In genomic region chr22:37746366-37747089, GRCh38 we compare ENCODE assay signal across 8 cellular contexts. TPM values are rescaled to one million over a fixed set of nuclear protein-coding genes. Genes with fewer than 3 reads are reported as not detected.
DNase-seq lines count a peak whose midpoint lies in the region; TF ChIP-seq lines count a peak whose summit lies in the region.

No MANE protein-coding gene starts in this region.

- peak overlapping the region; percentile 95 for H3K4me2 ChIP-seq in GM23248 (ENCODE audit: unreplicated experiment)

- in situ Hi-C loops in GM23248 (cut with MboI) (no loop called here), G401 (cut with HindIII; ENCODE audit: low sequenced_read_pairs) (no loop called here)

- peak overlapping the region; percentile 74 to 94 (median 87) for H3K27ac Mint-ChIP-seq in CD8-positive, alpha-beta memory T cell

- H3K4me3 Mint-ChIP-seq in CD8-positive, alpha-beta memory T cell = peak overlapping the region; percentile 86 to 91 (median 89)

- H2AFZ ChIP-seq in GM23248 = 0 out of 2 replicates have a peak overlapping the region, but pooled peaks have one; percentile 29

- H3K36me3 Mint-ChIP-seq in CD8-positive, alpha-beta memory T cell = peaks cover 0 to 5% (median 0%) of the 10 kb centered on the region in 3 donors

- POLR2A ChIA-PET in CD8-positive, alpha-beta memory T cell (lab: Charles Lee) = interaction anchor here (0.5 kb wide), 1 partner anchor 214 kb away, joined by 3 read pairs; no protein-coding TSS in a partner anchor
- POLR2A ChIA-PET in RWPE1 (lab: Yijun Ruan, JAX; ENCODE audit: low non-redundant PET) = no interaction called here

- H3K4me1 ChIP-seq in CD8-positive, alpha-beta memory T cell (ENCODE audit: insufficient read depth, low read length) = peaks cover 10% of the 10 kb centered on the region
- H3K4me1 ChIP-seq in GM23248 (ENCODE audit: insufficient read depth) = peaks cover 68% of the 10 kb centered on the region
- peaks cover 74% of the 10 kb centered on the region for H3K4me1 ChIP-seq in mucosa of stomach (ENCODE audit: control insufficient read depth, insufficient read depth, low read length)

- H4K20me1 ChIP-seq in GM23248 (ENCODE audit: insufficient read depth) = no peaks in the 10 kb centered on the region

- H3K9ac ChIP-seq in GM23248 (peak overlapping the region; percentile 95), mucosa of stomach (ENCODE audit: low read length) (peak overlapping the region; percentile 95)

- no peaks in the 10 kb centered on the region for H3K9me2 ChIP-seq in GM23248 (ENCODE audit: insufficient read depth)

- no peaks in the 10 kb centered on the region for H3K36me3 ChIP-seq in CD8-positive, alpha-beta memory T cell (ENCODE audit: insufficient read depth, low read length)
- no peaks in the 10 kb centered on the region for H3K36me3 ChIP-seq in GM23248 (ENCODE audit: low read depth)
- no peaks in the 10 kb centered on the region for H3K36me3 ChIP-seq in mucosa of stomach (ENCODE audit: control insufficient read depth, insufficient read depth, low read length)

- DNase-seq in CD8-positive, alpha-beta memory T cell = peak in 1 of 5 donors; percentile 53
- DNase-seq in GM23248 (peak; percentile 64), RWPE1 (ENCODE audit: low spot score) (no peak), choroid plexus epithelial cell (ENCODE audit: low read depth) (peak; percentile 16), pons (ENCODE audit: low spot score) (no peak), G401 (ENCODE audit: low spot score) (no peak), NCI-H1694 (lab: John Stamatoyannopoulos, UW) (no peak)

- peak overlapping the region; percentile 43 for H3K27ac ChIP-seq in CD8-positive, alpha-beta memory T cell (ENCODE audit: low read depth, low read length)
- peak overlapping the region; percentile 71 for H3K27ac ChIP-seq in GM23248
- peak overlapping the region; percentile 95 for H3K27ac ChIP-seq in RWPE1

- H3K4me3 ChIP-seq in CD8-positive, alpha-beta memory T cell (ENCODE audit: low read length) = peak overlapping the region; percentile 56
- peak overlapping the region; percentile 99 for H3K4me3 ChIP-seq in GM23248
- peak overlapping the region; percentile 93 for H3K4me3 ChIP-seq in choroid plexus epithelial cell (ENCODE audit: low read depth, low read length)
- H3K4me3 ChIP-seq in mucosa of stomach (ENCODE audit: low read length) = peak overlapping the region; percentile 91

- H3K79me2 ChIP-seq in GM23248 (ENCODE audit: insufficient read depth) = peaks cover 50% of the 10 kb centered on the region

- H3K9me3 Mint-ChIP-seq in CD8-positive, alpha-beta memory T cell = no peaks in the 10 kb centered on the region

- CTCF ChIA-PET in CD8-positive, alpha-beta memory T cell (lab: Charles Lee) = no interaction called here
- CTCF ChIA-PET in RWPE1 (lab: Yijun Ruan, JAX) = no interaction called here

- no peaks in the 10 kb centered on the region for H3K27me3 ChIP-seq in CD8-positive, alpha-beta memory T cell (ENCODE audit: insufficient read depth, low read length, poor library complexity, severe bottlenecking)
- H3K27me3 ChIP-seq in GM23248 (replicated peaks; ENCODE audit: insufficient read depth) (no peaks in the 10 kb centered on the region), mucosa of stomach (ENCODE audit: control insufficient read depth, insufficient read depth, low read length) (no peaks in the 10 kb centered on the region)

- H3K27me3 Mint-ChIP-seq in CD8-positive, alpha-beta memory T cell = peaks cover 0 to 1% of the 10 kb centered on the region in 2 donors

- peaks cover 58% of the 10 kb centered on the region for H3F3A ChIP-seq in GM23248 (ENCODE audit: insufficient read depth)

- H3K9me3 ChIP-seq in CD8-positive, alpha-beta memory T cell (ENCODE audit: low read length) = no peaks in the 10 kb centered on the region
- H3K9me3 ChIP-seq in GM23248 (ENCODE audit: low read depth) = no peaks in the 10 kb centered on the region
- H3K9me3 ChIP-seq in mucosa of stomach (ENCODE audit: control insufficient read depth, low read length) = no peaks in the 10 kb centered on the region

- 0 to 2% methylated on average over 33 to 40 of the region's 64 CpGs for WGBS in GM23248 (ENCODE audit: low coverage in 1 of 2, low lambda C conversion rate in 2 of 2, missing lambda C conversion rate in 2 of 2), 2 experiments

- peaks cover 13 to 45% (median 28%) of the 10 kb centered on the region in 3 donors for H3K4me1 Mint-ChIP-seq in CD8-positive, alpha-beta memory T cell

- TF ChIP-seq CTCF in RWPE1 (conservative IDR thresholded peaks at IDR 0.05; ENCODE audit: low read depth) (no peak), choroid plexus epithelial cell (conservative IDR thresholded peaks at IDR 0.05; ENCODE audit: low read depth, low read length) (no peak)

RNA-seq across cellular contexts. Expression of gene TRIOBP, which starts 49.7 kb away (rescaled TPM):
- 10 to 100 TPM; 26.1 to 26.7 TPM for total RNA-seq in CD8-positive, alpha-beta memory T cell
- 13.6 TPM for polyA plus RNA-seq in CD8-positive, alpha-beta memory T cell
- 127 and 135 TPM in 2 replicates for total RNA-seq in GM23248 (2014; rRNA removed; shearing (Covaris generic))
- polyA plus RNA-seq in GM23248 (2016; fragmentation: Nextera tagmentation; extraction: Ambion mirVana) = 123 and 130 TPM in 2 replicates
- total RNA-seq in G401 (2014; rRNA removed; shearing (Covaris generic)) = 80.9 and 98.8 TPM in 2 replicates

Comparison
In these comparisons a context has a peak if more than half of its experiments do, and no peak if none do; other contexts are left out.
1. DNase-seq: peak in GM23248 (single experiment) and choroid plexus epithelial cell (single experiment); none in RWPE1 (single experiment), pons (single experiment), G401 (single experiment) and NCI-H1694 (single experiment).
2. H3K27ac ChIP-seq: peak in every context shown above with its lines; median percentile 95 in RWPE1; 71 in GM23248; 43 in CD8-positive, alpha-beta memory T cell.
3. Peak in every context shown above with its lines, with median percentiles within 50 percentile points of each other: H3K4me3 ChIP-seq.